1 cellular context compared by ENCODE assay signal in genomic region chr21:31731802-31732537, GRCh38.
TF ChIP-seq lines count a peak whose summit lies in the region.

Gene SCAF4 (minus strand): TSS chr21:31732118. CDS start chr21:31731692, 426 bp downstream.

TF ChIP-seq in K562, 482 proteins besides CTCF, POLR2A, EP300 and RAD21 (continued from another document and continues in another):
- TF ChIP-seq CEBPZ (IDR thresholded peaks at IDR 0.05; ENCODE audit: borderline replicate concordance, low read depth, low read length) (no peak), ZNF165 (CRISPR knock-in tag; IDR thresholded peaks at IDR 0.05; ENCODE audit: borderline replicate concordance) (0 out of 2 replicates have a peak, but pooled peaks have one; percentile 54), L3MBTL2 (IDR thresholded peaks at IDR 0.05) (peak; percentile 96), ELF1 (tag; IDR thresholded peaks at IDR 0.05) (peak; percentile 60), ZBTB8A (IDR thresholded peaks at IDR 0.05; ENCODE audit: partially characterized antibody) (no peak), MCM2 (IDR thresholded peaks at IDR 0.05; ENCODE audit: low read depth) (no peak), PPARD (CRISPR knock-in tag; IDR thresholded peaks at IDR 0.05) (no peak), EP400 (IDR thresholded peaks at IDR 0.05) (peak; percentile 67), KAT7 (CRISPR knock-in tag; IDR thresholded peaks at IDR 0.05; ENCODE audit: borderline replicate concordance) (peak; percentile 78; the same call in 1 of the 2 replicates), POLR2B (IDR thresholded peaks at IDR 0.05; ENCODE audit: low read depth, partially characterized antibody) (peak; percentile 81), TEAD2 (tag; IDR thresholded peaks at IDR 0.05) (no peak), ILK (tag; IDR thresholded peaks at IDR 0.05; ENCODE audit: borderline replicate concordance, low read depth) (no peak), GMEB1 (CRISPR knock-in tag; IDR thresholded peaks at IDR 0.05) (peak; percentile 88), KDM5B (IDR thresholded peaks at IDR 0.05; ENCODE audit: insufficient replicate concordance, low read depth, low read length) (peak; percentile 92), TCF7L2 (IDR thresholded peaks at IDR 0.05; ENCODE audit: low read depth, low read length) (no peak), ZBTB7A (IDR thresholded peaks at IDR 0.05; ENCODE audit: borderline replicate concordance, control insufficient read depth, low read depth, low read length) (0 out of 2 replicates have a peak, but pooled peaks have one; percentile 39), ETV6 (IDR thresholded peaks at IDR 0.05; ENCODE audit: borderline replicate concordance in 1 of 2, low read depth in 2 of 2, low read length in 1 of 2) (no peak), ETV6 (CRISPR knock-in tag; IDR thresholded peaks at IDR 0.05; ENCODE audit: borderline replicate concordance) (no peak; the same call in 1 of the 2 replicates), POU5F1 (IDR thresholded peaks at IDR 0.05; ENCODE audit: borderline replicate concordance, low read depth, low read length, partially characterized antibody) (no peak), NONO (IDR thresholded peaks at IDR 0.05; ENCODE audit: low read depth in 2 of 2, low read length in 1 of 2) (peak; percentile 79 to 81; a peak in 3 of 4 replicates), GTF2F1 (IDR thresholded peaks at IDR 0.05; ENCODE audit: low read depth, low read length) (peak; percentile 86), TGIF2 (CRISPR knock-in tag; IDR thresholded peaks at IDR 0.05) (0 out of 2 replicates have a peak, but pooled peaks have one; percentile 7), CLOCK (CRISPR knock-in tag; IDR thresholded peaks at IDR 0.05; ENCODE audit: borderline replicate concordance) (no peak), NR4A1 (CRISPR knock-in tag; IDR thresholded peaks at IDR 0.05) (peak; percentile 56; the same call in 1 of the 2 replicates), NR4A1 (tag; IDR thresholded peaks at IDR 0.05) (no peak), IRF1 (CRISPR knock-in tag; IDR thresholded peaks at IDR 0.05; ENCODE audit: borderline replicate concordance) (no peak), FOXK1 (CRISPR knock-in tag; IDR thresholded peaks at IDR 0.05; ENCODE audit: borderline replicate concordance) (no peak), EGR1 (conservative IDR thresholded peaks at IDR 0.05) (peak; percentile 72), ZFX (CRISPR knock-in tag; IDR thresholded peaks at IDR 0.05) (peak; percentile 86), FIP1L1 (IDR thresholded peaks at IDR 0.05; ENCODE audit: low read depth, low read length, poor library complexity, severe bottlenecking) (peak; percentile 79), PHF20 (IDR thresholded peaks at IDR 0.05; ENCODE audit: partially characterized antibody) (peak; percentile 48), WHSC1 (IDR thresholded peaks at IDR 0.05; ENCODE audit: low read length) (no peak), ATF6 (CRISPR knock-in tag; IDR thresholded peaks at IDR 0.05) (0 out of 2 replicates have a peak, but pooled peaks have one; percentile 2), ZNF143 (CRISPR knock-in tag; IDR thresholded peaks at IDR 0.05) (peak; percentile 70), CTBP1 (IDR thresholded peaks at IDR 0.05; ENCODE audit: borderline replicate concordance) (peak; percentile 64), ILF3 (IDR thresholded peaks at IDR 0.05; ENCODE audit: borderline replicate concordance) (peak; percentile 70; the same call in 1 of the 2 replicates), SPI1 (IDR thresholded peaks at IDR 0.05; ENCODE audit: borderline replicate concordance, low read depth, low read length) (no peak), GATAD2B (IDR thresholded peaks at IDR 0.05; ENCODE audit: borderline replicate concordance) (peak; percentile 50; the same call in 1 of the 2 replicates), SRSF7 (optimal IDR thresholded peaks at IDR 0.05; ENCODE audit: low read depth, low read length) (no peak), ETS1 (conservative IDR thresholded peaks at IDR 0.05; ENCODE audit: control insufficient read depth, low read depth, low read length) (no peak; the same call in none of the 2 replicates), E2F6 (IDR thresholded peaks at IDR 0.05; ENCODE audit: borderline replicate concordance in 1 of 2, extremely low read depth in 1 of 2, insufficient read depth in 1 of 2, insufficient read length in 1 of 2, low read depth in 1 of 2, low read length in 1 of 2, poor library complexity in 1 of 2, severe bottlenecking in 1 of 2) (peak; percentile 95 to 99), PURB (CRISPR knock-in tag; IDR thresholded peaks at IDR 0.05; ENCODE audit: low read depth) (no peak), NFATC3 (IDR thresholded peaks at IDR 0.05) (no peak), HNRNPK (IDR thresholded peaks at IDR 0.05; ENCODE audit: low read depth, low read length, poor library complexity, severe bottlenecking) (peak; percentile 45), KDM2B (CRISPR knock-in tag; IDR thresholded peaks at IDR 0.05) (peak; percentile 73), MEIS2 (IDR thresholded peaks at IDR 0.05; ENCODE audit: partially characterized antibody) (peak; percentile 3), YY1 (IDR thresholded peaks at IDR 0.05; ENCODE audit: borderline replicate concordance in 1 of 3, control insufficient read depth in 1 of 3, extremely low read depth in 1 of 3, insufficient read depth in 3 of 3, insufficient read length in 1 of 3, insufficient replicate concordance in 2 of 3, low read depth in 1 of 3, low read length in 2 of 3) (peak in 2 of 3 experiments; percentile 78 to 89), TAF9B (IDR thresholded peaks at IDR 0.05; ENCODE audit: partially characterized antibody) (peak; percentile 28), ARNT (IDR thresholded peaks at IDR 0.05) (no peak), ZC3H8 (IDR thresholded peaks at IDR 0.05) (no peak), ZNF408 (CRISPR knock-in tag; IDR thresholded peaks at IDR 0.05; ENCODE audit: low read depth) (no peak), SMARCC2 (IDR thresholded peaks at IDR 0.05; ENCODE audit: low read depth) (no peak; the same call in 1 of the 2 replicates), MBD2 (IDR thresholded peaks at IDR 0.05; ENCODE audit: borderline replicate concordance, low read depth) (peak; percentile 46; the same call in 1 of the 2 replicates), TEAD4 (IDR thresholded peaks at IDR 0.05; ENCODE audit: low read length) (no peak), TEAD4 (CRISPR knock-in tag; IDR thresholded peaks at IDR 0.05; ENCODE audit: borderline replicate concordance) (no peak), CEBPB (tag; IDR thresholded peaks at IDR 0.05) (no peak), BHLHE40 (IDR thresholded peaks at IDR 0.05; ENCODE audit: low read length) (peak; percentile 80; the same call in 1 of the 2 replicates)
